37 cellular contexts compared by ENCODE assay signal in genomic region chr18:50581517-50581916, GRCh38. TPM values are rescaled to one million over a fixed set of nuclear protein-coding genes. Genes with fewer than 3 reads are reported as not detected.
"Had no signal": no experiment of that assay in that cellular context is flagged by ENCODE, and none has a peak within 500 bp of the region (broad histone marks: within the 10 kb centered on the region; RNA-seq: fewer than 3 reads in every experiment).

No MANE protein-coding gene starts in this region.

- ATAC-seq: activated CD8-positive, alpha-beta T cell treated with anti-CD3 and anti-CD28 coated beads for 36 hours; activated naive CD4-positive, alpha-beta T cell treated with anti-CD3 and anti-CD28 coated beads, Interleukin-2, amount 50 U/mL, for 72 hours; activated T-cell treated with anti-CD3 and anti-CD28 coated beads, Interleukin-2, amount 50 U/mL, for 4 hours; activated T-cell treated with anti-CD3 and anti-CD28 coated beads, Interleukin-2, amount 50 U/mL, for 72 hours; activated T-helper 17 cell treated with anti-CD3 and anti-CD28 coated beads, Interleukin-2, amount 50 U/mL, for 72 hours; body of pancreas had no signal

- H3K4me1 Mint-ChIP-seq: activated B cell treated with CpG ODN at 0.5 μM for 24 hours; activated CD4-positive, alpha-beta T cell treated with anti-CD3 and anti-CD28 coated beads, Interleukin-2, amount 10 ng/mL, durations not matched to agents 24 days and 14 days; activated naive CD8-positive, alpha-beta T cell treated with anti-CD3 and anti-CD28 coated beads for 36 hours; activated T-helper 17 cell treated with anti-CD3 and anti-CD28 coated beads, Interleukin-2, amount 50 U/mL, for 72 hours had no signal

- H3K27ac Mint-ChIP-seq: activated B cell treated with CpG ODN at 0.5 μM for 24 hours; activated CD4-positive, alpha-beta memory T cell treated with anti-CD3 and anti-CD28 coated beads for 36 hours; activated CD4-positive, alpha-beta T cell treated with anti-CD3 and anti-CD28 coated beads, Interleukin-2, amount 10 ng/mL, durations not matched to agents 24 days and 14 days; activated CD8-positive, alpha-beta T cell treated with anti-CD3 and anti-CD28 coated beads for 36 hours; activated naive CD4-positive, alpha-beta T cell treated with anti-CD3 and anti-CD28 coated beads for 36 hours; activated naive CD4-positive, alpha-beta T cell treated with anti-CD3 and anti-CD28 coated beads, Interleukin-2, amount 50 U/mL, for 72 hours; activated naive CD8-positive, alpha-beta T cell treated with anti-CD3 and anti-CD28 coated beads for 36 hours; activated T-cell treated with anti-CD3 and anti-CD28 coated beads, Interleukin-2, amount 50 U/mL, for 72 hours; activated T-helper 1 cell treated with anti-CD3 and anti-CD28 coated beads, Interleukin-12 subunit alpha, Interleukin-12 subunit beta, Interleukin-2, Interleukin-4 antibody, amounts not matched to agents 30 ng/mL and 10 ng/mL and 1 ng/mL, durations not matched to agents 14 hours and 24 hours and 36 hours; activated T-helper 17 cell treated with anti-CD3 and anti-CD28 coated beads, Interleukin-2, amount 50 U/mL, for 72 hours; T-helper 1 cell treated with Interleukin-12 subunit alpha and Interleukin-12 subunit beta and Interleukin-4 antibody, amounts not matched to agents 30 μg/mL and 1 μg/mL, for 36 hours; T-helper 2 cell treated with Interferon-gamma antibody and Interleukin-4, amounts not matched to agents 5 μg/mL and 100 μg/mL, for 36 hours had no signal

- H3K27ac ChIP-seq: adrenal gland, body of pancreas, brain microvascular endothelial cell, breast epithelium, VCaP had no signal

- H3K27me3 ChIP-seq: adrenal gland, body of pancreas, brain microvascular endothelial cell, breast epithelium had no signal

- H3K9me3 Mint-ChIP-seq: activated T-cell treated with anti-CD3 and anti-CD28 coated beads, Interleukin-2, amount 50 U/mL, for 4 hours had no signal

- H3K36me3 ChIP-seq: adrenal gland, brain microvascular endothelial cell, breast epithelium had no signal

- H3K9me3 ChIP-seq: body of pancreas had no signal

- DNase-seq: activated B cell treated with CpG ODN at 0.5 μM for 24 hours; activated CD4-positive, alpha-beta memory T cell treated with anti-CD3 and anti-CD28 coated beads for 36 hours; activated CD4-positive, alpha-beta T cell treated with anti-CD3 and anti-CD28 coated beads for 4 hours; activated CD4-positive, alpha-beta T cell treated with anti-CD3 and anti-CD28 coated beads, Interleukin-2, amount 10 ng/mL, durations not matched to agents 24 days and 14 days; activated CD4-positive, alpha-beta T cell treated with anti-CD3 and anti-CD28 coated beads, Interleukin-2, amount 50 U/mL, for 1 hour; activated CD4-positive, alpha-beta T cell treated with anti-CD3 and anti-CD28 coated beads, Interleukin-2, amount 50 U/mL, for 4 hours; activated CD4-positive, CD25-positive, alpha-beta regulatory T cell treated with anti-CD3 and anti-CD28 coated beads, Interleukin-2, amount 50 U/mL, for 72 hours; activated CD8-positive, alpha-beta memory T cell treated with anti-CD3 and anti-CD28 coated beads, Interleukin-2, amount 50 U/mL, for 4 hours; activated CD8-positive, alpha-beta T cell treated with anti-CD3 and anti-CD28 coated beads for 36 hours; activated effector memory CD4-positive, alpha-beta T cell treated with anti-CD3 and anti-CD28 coated beads, Interleukin-2, amount 50 U/mL, for 16 hours; activated gamma-delta T cell treated with Interleukin-2 at 50 U/mL for 16 hours; activated naive CD4-positive, alpha-beta T cell; activated naive CD4-positive, alpha-beta T cell treated with anti-CD3 and anti-CD28 coated beads for 36 hours; activated naive CD4-positive, alpha-beta T cell treated with anti-CD3 and anti-CD28 coated beads, Interleukin-2, amount 50 U/mL, for 16 hours; activated naive CD8-positive, alpha-beta T cell treated with anti-CD3 and anti-CD28 coated beads for 36 hours; activated T-cell treated with anti-CD3 and anti-CD28 coated beads for 4 hours; activated T-cell treated with anti-CD3 and anti-CD28 coated beads, Interleukin-2, amount 50 U/mL, for 1 hour; activated T-cell treated with anti-CD3 and anti-CD28 coated beads, Interleukin-2, amount 50 U/mL, for 4 hours; activated T-cell treated with anti-CD3 and anti-CD28 coated beads, Interleukin-2, amount 50 U/mL, for 72 hours; adrenal gland; amniotic stem cell; aorta; body of pancreas; brain microvascular endothelial cell; central memory CD4-positive, alpha-beta T cell; SW 1271; T-helper 1 cell; T-helper 2 cell; T-helper 9 cell had no signal

- H3K4me1 ChIP-seq: body of pancreas, breast epithelium had no signal

- H3K4me3 ChIP-seq: adrenal gland, body of pancreas, breast epithelium had no signal

- H3K27me3 Mint-ChIP-seq: activated CD4-positive, alpha-beta T cell treated with anti-CD3 and anti-CD28 coated beads, Interleukin-2, amount 10 ng/mL, durations not matched to agents 24 days and 14 days had no signal

- H3K36me3 Mint-ChIP-seq: activated CD4-positive, alpha-beta memory T cell treated with anti-CD3 and anti-CD28 coated beads for 36 hours; activated naive CD8-positive, alpha-beta T cell treated with anti-CD3 and anti-CD28 coated beads for 36 hours had no signal

- H3K4me3 Mint-ChIP-seq: activated B cell treated with CpG ODN at 0.5 μM for 24 hours; activated CD4-positive, alpha-beta memory T cell treated with anti-CD3 and anti-CD28 coated beads for 36 hours; activated CD4-positive, alpha-beta T cell treated with anti-CD3 and anti-CD28 coated beads, Interleukin-2, amount 10 ng/mL, durations not matched to agents 24 days and 14 days; activated CD8-positive, alpha-beta T cell treated with anti-CD3 and anti-CD28 coated beads for 36 hours; activated naive CD4-positive, alpha-beta T cell treated with anti-CD3 and anti-CD28 coated beads for 36 hours; activated naive CD8-positive, alpha-beta T cell treated with anti-CD3 and anti-CD28 coated beads for 36 hours; activated T-cell treated with anti-CD3 and anti-CD28 coated beads, Interleukin-2, amount 50 U/mL, for 4 hours; activated T-cell treated with anti-CD3 and anti-CD28 coated beads, Interleukin-2, amount 50 U/mL, for 72 hours; activated T-helper 1 cell treated with anti-CD3 and anti-CD28 coated beads, Interleukin-12 subunit alpha, Interleukin-12 subunit beta, Interleukin-2, Interleukin-4 antibody, amounts not matched to agents 30 ng/mL and 10 ng/mL and 1 ng/mL, durations not matched to agents 14 hours and 24 hours and 36 hours; activated T-helper 17 cell treated with anti-CD3 and anti-CD28 coated beads, Interleukin-2, amount 50 U/mL, for 72 hours; T-helper 1 cell treated with Interleukin-12 subunit alpha and Interleukin-12 subunit beta and Interleukin-4 antibody, amounts not matched to agents 30 μg/mL and 1 μg/mL, for 36 hours; T-helper 2 cell treated with Interferon-gamma antibody and Interleukin-4, amounts not matched to agents 5 μg/mL and 100 μg/mL, for 36 hours had no signal

RNA-seq across cellular contexts. Expression of gene MAPK4, which starts 21.6 kb away (rescaled TPM):
- total RNA-seq: activated B cell treated with CpG ODN at 0.5 μM for 24 hours; activated CD4-positive, alpha-beta memory T cell treated with anti-CD3 and anti-CD28 coated beads for 36 hours; activated CD4-positive, alpha-beta T cell treated with anti-CD3 and anti-CD28 coated beads, Interleukin-2, amount 10 ng/mL, durations not matched to agents 24 days and 14 days; activated CD8-positive, alpha-beta memory T cell treated with anti-CD3 and anti-CD28 coated beads for 36 hours; activated CD8-positive, alpha-beta T cell treated with anti-CD3 and anti-CD28 coated beads for 36 hours; activated naive CD4-positive, alpha-beta T cell treated with anti-CD3 and anti-CD28 coated beads for 36 hours; activated naive CD4-positive, alpha-beta T cell treated with anti-CD3 and anti-CD28 coated beads, Interleukin-2, amount 50 U/mL, for 72 hours; activated naive CD8-positive, alpha-beta T cell treated with anti-CD3 and anti-CD28 coated beads for 36 hours; activated T-cell treated with anti-CD3 and anti-CD28 coated beads, Interleukin-2, amount 50 U/mL, for 4 hours; activated T-cell treated with anti-CD3 and anti-CD28 coated beads, Interleukin-2, amount 50 U/mL, for 72 hours; activated T-helper 1 cell treated with anti-CD3 and anti-CD28 coated beads, Interleukin-12 subunit alpha, Interleukin-12 subunit beta, Interleukin-2, Interleukin-4 antibody, amounts not matched to agents 30 ng/mL and 10 ng/mL and 1 ng/mL, durations not matched to agents 14 hours and 24 hours and 36 hours; activated T-helper 17 cell treated with anti-CD3 and anti-CD28 coated beads, Interleukin-2, amount 50 U/mL, for 72 hours had no signal
